Comparison of ENCODE assay signal across 10 cellular contexts in genomic region chr9:21560281-21560745, GRCh38.
DNase-seq lines count a peak whose midpoint lies in the region; ATAC-seq, FAIRE-seq and TF ChIP-seq lines count a peak whose summit lies in the region.
"Had no signal": no experiment of that assay in that cellular context is flagged by ENCODE, and none has a peak within 500 bp of the region (broad histone marks: within the 10 kb centered on the region; RNA-seq: fewer than 3 reads in every experiment).

No MANE protein-coding gene starts in this region.

- no peaks in the 10 kb centered on the region for H3K9me3 Mint-ChIP-seq in Calu3 (ENCODE audit: low read depth, unreplicated experiment)

- no peak for FAIRE-seq in pancreas (lab: Jason Lieb, UNC)
- FAIRE-seq: islet of Langerhans had no signal

- peaks cover 13% of the 10 kb centered on the region for H3K4me1 Mint-ChIP-seq in Calu3 (ENCODE audit: low read depth, unreplicated experiment)

- H3K27ac Mint-ChIP-seq in Calu3 (ENCODE audit: unreplicated experiment): peak overlapping the region; percentile 98

- H3K36me3 Mint-ChIP-seq in Calu3 (ENCODE audit: insufficient read depth, unreplicated experiment): peaks cover 68% of the 10 kb centered on the region

- H3K27ac ChIP-seq in SJSA1 (peak overlapping the region; percentile 60; the same call in 1 of the 2 replicates), pancreas (no peak overlapping the region)

- peak overlapping the region; percentile 85 for H3K4me3 Mint-ChIP-seq in Calu3 (ENCODE audit: low read depth, unreplicated experiment)

- H3K9me3 ChIP-seq in SJSA1 (replicated peaks) (no peaks in the 10 kb centered on the region), pancreas (no peaks in the 10 kb centered on the region)

- H3K4me3 ChIP-seq in SJSA1 (peak overlapping the region; percentile 84), pancreas (peak overlapping the region in 2 of 4 donors; percentile 45 to 57)

- H3K36me3 ChIP-seq in SJSA1 (peaks cover 5% of the 10 kb centered on the region), pancreas (no peaks in the 10 kb centered on the region)

- H3K27me3 ChIP-seq in SJSA1 (replicated peaks): no peaks in the 10 kb centered on the region
- H3K27me3 ChIP-seq in pancreas: peaks cover 11 to 41% (median 31%) of the 10 kb centered on the region in 4 donors

- ATAC-seq in esophagus mucosa (peak; percentile 5), pancreas (peak; percentile 10 to 18 (median 16)), HG03039 (IDR thresholded peaks at IDR 0.05; ENCODE audit: unreplicated experiment) (no peak)

- DNase-seq in Calu3 (no peak), SJSA1 (ENCODE audit: low read depth in 1 of 2, low spot score in 2 of 2) (no peak), pancreas (no peak), NCI-H510A treated with DMSO at 0.1 percent for 48 hours (lab: John Stamatoyannopoulos, UW) (no peak), NK-92 (lab: John Stamatoyannopoulos, UW; ENCODE audit: unreplicated experiment) (no peak), NCI-H446 treated with DMSO at 0.1 percent for 48 hours (lab: John Stamatoyannopoulos, UW) (no peak)
- DNase-seq: NCI-H2029 treated with DMSO at 0.1 percent for 48 hours had no signal

- H3K27me3 Mint-ChIP-seq in Calu3 (ENCODE audit: unreplicated experiment): no peaks in the 10 kb centered on the region

- peaks cover 6% of the 10 kb centered on the region; the same call in 1 of the 2 replicates for H3K4me1 ChIP-seq in SJSA1 (replicated peaks)
- H3K4me1 ChIP-seq in pancreas: peaks cover 0 to 6% (median 5%) of the 10 kb centered on the region in 3 donors

- CTCF ChIA-PET in Calu3 (lab: Charles Lee): no interaction called here

- 37 to 41% methylated on average over 12 of the region's 12 CpGs for WGBS in pancreas, 2 donors

- BruUV-seq in Calu3 (replicated peaks; lab: Mats Ljungman, UMichigan): TSS peak; percentile 81

- no peak for TF ChIP-seq CTCF in Calu3 (IDR thresholded peaks at IDR 0.05; ENCODE audit: unreplicated experiment)
- TF ChIP-seq CTCF in pancreas (IDR thresholded peaks at IDR 0.05): no peak

- intact Hi-C loops in Calu3 (cut with micrococcal nuclease; ENCODE audit: unreplicated experiment) (loop anchor here (2.0 to 5.0 kb wide), 3 partner anchors 118 to 432 kb away; partner anchors contain the start of genes CDKN2A and CDKN2B-AS1), pancreas (cut with DNase I) (no loop called here)
